ENCODE assay signal across 8 cellular contexts in the genomic region with DNA sequence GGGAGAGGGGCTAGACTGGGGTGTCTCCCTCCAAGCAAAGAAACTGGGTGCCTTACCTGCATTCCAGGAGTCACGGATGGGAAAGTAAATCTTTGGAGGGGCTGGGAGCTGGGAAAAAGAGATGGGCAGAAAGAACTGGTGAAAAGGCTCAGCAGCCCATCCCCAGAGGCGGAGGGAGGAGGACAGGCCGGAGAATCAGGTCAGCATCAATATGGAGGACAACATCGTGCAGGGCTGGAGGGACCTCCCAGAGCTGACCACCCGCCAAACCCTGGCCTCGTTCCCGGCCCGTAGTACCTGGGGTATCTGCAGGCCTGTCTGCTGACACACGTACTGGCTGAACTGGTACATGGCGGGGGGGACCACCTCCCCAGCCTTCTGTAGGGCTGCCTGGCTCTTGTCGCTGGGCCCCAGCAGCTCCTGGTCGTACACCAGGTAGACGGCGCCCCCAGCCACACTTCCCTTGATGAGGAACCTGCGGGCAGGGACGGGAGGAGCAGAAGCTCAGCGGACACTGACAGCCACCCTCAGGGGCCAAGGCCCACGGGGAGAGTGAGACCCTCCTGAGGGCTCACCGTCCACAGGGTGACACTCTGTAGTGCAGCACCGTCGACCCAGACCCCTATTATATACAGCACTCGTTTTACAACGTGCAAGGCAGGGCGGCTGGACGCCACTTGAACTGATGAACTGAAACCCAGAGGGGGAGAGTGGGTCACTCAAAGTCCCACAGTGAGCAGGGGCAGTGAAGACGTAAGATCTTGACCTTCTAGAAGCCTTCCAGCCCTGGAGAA. TPM values are rescaled to one million over a fixed set of nuclear protein-coding genes. Genes with fewer than 3 reads are reported as not detected.
DNase-seq lines count a peak whose midpoint lies in the region; ATAC-seq and TF ChIP-seq lines count a peak whose summit lies in the region.

No MANE protein-coding gene starts in this region.

- H3K36me3 ChIP-seq in SK-N-SH (replicated peaks in 1 of 2; ENCODE audit: control insufficient read depth in 1 of 2, insufficient read depth in 2 of 2, low read length in 1 of 2), result no peaks in the 10 kb centered on the region
- H3K36me3 ChIP-seq in fibroblast of lung (ENCODE audit: control insufficient read depth, insufficient read depth, low read length), result peaks cover 1% of the 10 kb centered on the region
- H3K36me3 ChIP-seq in rectal smooth muscle tissue (ENCODE audit: control insufficient read depth, insufficient read depth, low read length), result no peaks in the 10 kb centered on the region

- H3K79me2 ChIP-seq in SK-N-SH (ENCODE audit: insufficient read depth) (peaks cover 17% of the 10 kb centered on the region), fibroblast of lung (ENCODE audit: control insufficient read depth, insufficient read depth, low read length) (peaks cover 10% of the 10 kb centered on the region)

- CTCF ChIA-PET in SK-N-SH (lab: Yijun Ruan, JAX), result interaction anchor here (0.6 to 1.4 kb wide), 2 partner anchors 10 to 77 kb away, joined by 3 to 7 read pairs; partner anchors contain the start of gene RPL36

- H3K27ac ChIP-seq in SK-N-SH (ENCODE audit: low read depth in 2 of 2, low read length in 1 of 2) (peak overlapping the region; percentile 74 to 85; a peak in 3 of 4 replicates), fibroblast of lung (ENCODE audit: insufficient read depth, low read length) (peak overlapping the region; percentile 92), rectal smooth muscle tissue (ENCODE audit: low read depth, low read length) (peak overlapping the region; percentile 89)

- no peak for TF ChIP-seq CTCF in GM12864 (IDR thresholded peaks at IDR 0.05; ENCODE audit: low read depth, low read length, missing control alignments)
- TF ChIP-seq CTCF in SK-N-SH (IDR thresholded peaks at IDR 0.05), result no peak
- TF ChIP-seq CTCF in fibroblast of lung (conservative IDR thresholded peaks at IDR 0.05 in 1 of 2, IDR thresholded peaks at IDR 0.05 in 1 of 2; ENCODE audit: low read depth in 1 of 2, low read length in 2 of 2), result no peak

- H3K9ac ChIP-seq in SK-N-SH, result peak overlapping the region; percentile 89
- H3K9ac ChIP-seq in fibroblast of lung (ENCODE audit: insufficient read depth, low read length), result peak overlapping the region; percentile 90
- H3K9ac ChIP-seq in rectal smooth muscle tissue (ENCODE audit: low read length), result peak overlapping the region; percentile 96

- H3K4me2 ChIP-seq in SK-N-SH, result peak overlapping the region; percentile 98
- H3K4me2 ChIP-seq in fibroblast of lung (ENCODE audit: extremely low read depth, insufficient read depth, low read length), result peak overlapping the region; percentile 96

- no peaks in the 10 kb centered on the region for H3K9me2 ChIP-seq in SK-N-SH

- DNase-seq in GM12864 (ENCODE audit: low read depth) (no peak), SK-N-SH (no peak), fibroblast of lung (ENCODE audit: low read depth in 2 of 2) (no peak)

- H3K9me3 ChIP-seq in SK-N-SH (no peaks in the 10 kb centered on the region), fibroblast of lung (ENCODE audit: control insufficient read depth, insufficient read depth, low read depth, low read length) (no peaks in the 10 kb centered on the region)

- WGBS in SK-N-SH (ENCODE audit: low lambda C conversion rate), result 18% methylated on average over 20 of the region's 26 CpGs

- H3K4me1 ChIP-seq in SK-N-SH (ENCODE audit: control insufficient read depth in 1 of 2, insufficient read depth in 2 of 2, low read depth in 1 of 2, low read length in 1 of 2) (peaks cover 4 to 21% of the 10 kb centered on the region in 2 experiments; a peak in 1 of 4 replicates), fibroblast of lung (ENCODE audit: control insufficient read depth, extremely low read depth, insufficient read depth, low read length) (peaks cover 4% of the 10 kb centered on the region), rectal smooth muscle tissue (ENCODE audit: control insufficient read depth, insufficient read depth, low read length) (peaks cover 8% of the 10 kb centered on the region)

- no peaks in the 10 kb centered on the region for H3K27me3 ChIP-seq in SK-N-SH (ENCODE audit: insufficient read depth)
- H3K27me3 ChIP-seq in fibroblast of lung (ENCODE audit: control insufficient read depth, insufficient read depth, low read length), result peaks cover 3% of the 10 kb centered on the region
- no peaks in the 10 kb centered on the region for H3K27me3 ChIP-seq in rectal smooth muscle tissue (ENCODE audit: control insufficient read depth, insufficient read depth, low read length)

- no peak for TF ChIP-seq EP300 in SK-N-SH (IDR thresholded peaks at IDR 0.05; ENCODE audit: borderline replicate concordance in 1 of 2, low read depth in 1 of 2, low read length in 1 of 2)

- H4K20me1 ChIP-seq in SK-N-SH (ENCODE audit: insufficient read depth), result no peaks in the 10 kb centered on the region
- no peaks in the 10 kb centered on the region for H4K20me1 ChIP-seq in fibroblast of lung (ENCODE audit: control insufficient read depth, extremely low read depth, insufficient read depth, low read length)

- no peaks in the 10 kb centered on the region for H3F3A ChIP-seq in SK-N-SH (replicated peaks; ENCODE audit: insufficient read depth)

- peak overlapping the region; percentile 95 for H3K4me3 ChIP-seq in GM12864 (ENCODE audit: low read depth, low read length)
- peak overlapping the region; percentile 81 to 85 for H3K4me3 ChIP-seq in SK-N-SH (ENCODE audit: low read depth in 2 of 2, low read length in 1 of 2)
- peak overlapping the region; percentile 75 to 98 (median 86) for H3K4me3 ChIP-seq in fibroblast of lung (replicated peaks in 1 of 4; ENCODE audit: control extremely low read depth in 1 of 4, insufficient read depth in 1 of 4, low read depth in 3 of 4, low read length in 4 of 4)
- peak overlapping the region; percentile 98 for H3K4me3 ChIP-seq in rectal smooth muscle tissue (ENCODE audit: low read length)

- TF ChIP-seq RAD21 in SK-N-SH (IDR thresholded peaks at IDR 0.05; ENCODE audit: low read length), result no peak

- peak overlapping the region; percentile 86; the same call in 1 of the 2 replicates for H2AFZ ChIP-seq in SK-N-SH (ENCODE audit: low read depth)
- H2AFZ ChIP-seq in fibroblast of lung (ENCODE audit: low read length), result peak overlapping the region; percentile 73

- POLR2A ChIA-PET in SK-N-SH (lab: Yijun Ruan, JAX), result interaction anchor here (0.6 kb wide), 1 partner anchor 371 kb away, joined by 3 read pairs; no protein-coding TSS in a partner anchor

- ATAC-seq in HG03175 (IDR thresholded peaks at IDR 0.05; ENCODE audit: unreplicated experiment), result no peak
- no peak for ATAC-seq in GM21825 (IDR thresholded peaks at IDR 0.05; ENCODE audit: unreplicated experiment)
- ATAC-seq in GM18909 (IDR thresholded peaks at IDR 0.05; ENCODE audit: poor library complexity, unreplicated experiment), result no peak
- no peak for ATAC-seq in GM19467 (IDR thresholded peaks at IDR 0.05; ENCODE audit: unreplicated experiment)

TF ChIP-seq in SK-N-SH, 30 proteins besides CTCF, POLR2A, EP300 and RAD21 (continues in another document):
- TF ChIP-seq TAF1 (IDR thresholded peaks at IDR 0.05; ENCODE audit: borderline replicate concordance, low read depth, low read length), result no peak

RNA-seq across cellular contexts. Expression of gene MICOS13, which starts 0.8 kb away (rescaled TPM):
- polyA plus RNA-seq in SK-N-SH (2012; rRNA removed), result 112 and 116 TPM in 2 replicates
- 56.7 and 76.6 TPM in 2 replicates for polyA plus RNA-seq in SK-N-SH (2012; cell fraction: cytosol; rRNA removed)
- 54.9 and 78.4 TPM in 2 replicates for polyA plus RNA-seq in SK-N-SH (2012; cell fraction: nucleus; rRNA removed)
- 29.3 and 73.5 TPM in 2 replicates for total RNA-seq in fibroblast of lung
- 20.7 and 20.8 TPM in 2 replicates for polyA plus RNA-seq in fibroblast of lung
- 83.6 and 93.2 TPM in 2 replicates for polyA plus RNA-seq in fibroblast of lung (2012)
- 29.2 and 29.9 TPM in 2 replicates for polyA minus RNA-seq in fibroblast of lung (ENCODE audit: low replicate concordance)

RNA-seq across cellular contexts. Expression of gene HSD11B1L, which starts 1.3 kb away (rescaled TPM):
- polyA plus RNA-seq in SK-N-SH (2012; rRNA removed) (52.0 and 53.3 TPM in 2 replicates), fibroblast of lung (3.1 and 5.1 TPM in 2 replicates)
- polyA plus RNA-seq in SK-N-SH (2012; cell fraction: cytosol; rRNA removed), result 35.3 and 47.9 TPM in 2 replicates
- polyA plus RNA-seq in SK-N-SH (2012; cell fraction: nucleus; rRNA removed), result 43.7 and 46.7 TPM in 2 replicates
- 11.0 and 13.0 TPM in 2 replicates for total RNA-seq in fibroblast of lung
- 5.2 and 7.8 TPM in 2 replicates for polyA plus RNA-seq in fibroblast of lung (2012)
- 5.6 TPM in 1 of 2 replicates, not detected in the other for polyA minus RNA-seq in fibroblast of lung (ENCODE audit: low replicate concordance)

RNA-seq across cellular contexts. Expression of gene RPL36, which starts 10.6 kb away (rescaled TPM):
- polyA plus RNA-seq in SK-N-SH (2012; rRNA removed), result 871 and 1,383 TPM in 2 replicates
- polyA plus RNA-seq in SK-N-SH (2012; cell fraction: cytosol; rRNA removed), result 933 and 1,018 TPM in 2 replicates
- polyA plus RNA-seq in SK-N-SH (2012; cell fraction: nucleus; rRNA removed), result 319 and 414 TPM in 2 replicates
- 634 and 864 TPM in 2 replicates for total RNA-seq in fibroblast of lung
- 341 and 394 TPM in 2 replicates for polyA plus RNA-seq in fibroblast of lung
- polyA plus RNA-seq in fibroblast of lung (2012), result 1,113 and 1,403 TPM in 2 replicates
- 58.4 and 95.5 TPM in 2 replicates for polyA minus RNA-seq in fibroblast of lung (ENCODE audit: low replicate concordance)

RNA-seq across cellular contexts. Expression of gene LONP1, which starts 40.5 kb away (rescaled TPM):
- polyA plus RNA-seq in SK-N-SH (2012; rRNA removed) (75.4 and 111 TPM in 2 replicates), fibroblast of lung (29.8 and 37.3 TPM in 2 replicates)
- 49.3 and 74.2 TPM in 2 replicates for polyA plus RNA-seq in SK-N-SH (2012; cell fraction: cytosol; rRNA removed)
- 156 and 220 TPM in 2 replicates for polyA plus RNA-seq in SK-N-SH (2012; cell fraction: nucleus; rRNA removed)
- 149 and 172 TPM in 2 replicates for total RNA-seq in fibroblast of lung
- polyA plus RNA-seq in fibroblast of lung (2012), result 52.2 and 71.1 TPM in 2 replicates
- polyA minus RNA-seq in fibroblast of lung (ENCODE audit: low replicate concordance), result 70.0 and 92.4 TPM in 2 replicates

RNA-seq across cellular contexts. Expression of gene CATSPERD, which starts 41.0 kb away (rescaled TPM):
- polyA plus RNA-seq in SK-N-SH (2012; rRNA removed) (not detected in 2 replicates), fibroblast of lung (not detected in 2 replicates)
- polyA plus RNA-seq in SK-N-SH (2012; cell fraction: cytosol; rRNA removed), result 0.04 TPM in 1 of 2 replicates, not detected in the other
- polyA plus RNA-seq in SK-N-SH (2012; cell fraction: nucleus; rRNA removed), result 0.04 TPM in 1 of 2 replicates, not detected in the other
- not detected in 2 replicates for total RNA-seq in fibroblast of lung
- not detected in 2 replicates for polyA plus RNA-seq in fibroblast of lung (2012)
- polyA minus RNA-seq in fibroblast of lung (ENCODE audit: low replicate concordance), result not detected in 2 replicates
